ENCODE assay signal across 9 cellular contexts in the genomic region with DNA sequence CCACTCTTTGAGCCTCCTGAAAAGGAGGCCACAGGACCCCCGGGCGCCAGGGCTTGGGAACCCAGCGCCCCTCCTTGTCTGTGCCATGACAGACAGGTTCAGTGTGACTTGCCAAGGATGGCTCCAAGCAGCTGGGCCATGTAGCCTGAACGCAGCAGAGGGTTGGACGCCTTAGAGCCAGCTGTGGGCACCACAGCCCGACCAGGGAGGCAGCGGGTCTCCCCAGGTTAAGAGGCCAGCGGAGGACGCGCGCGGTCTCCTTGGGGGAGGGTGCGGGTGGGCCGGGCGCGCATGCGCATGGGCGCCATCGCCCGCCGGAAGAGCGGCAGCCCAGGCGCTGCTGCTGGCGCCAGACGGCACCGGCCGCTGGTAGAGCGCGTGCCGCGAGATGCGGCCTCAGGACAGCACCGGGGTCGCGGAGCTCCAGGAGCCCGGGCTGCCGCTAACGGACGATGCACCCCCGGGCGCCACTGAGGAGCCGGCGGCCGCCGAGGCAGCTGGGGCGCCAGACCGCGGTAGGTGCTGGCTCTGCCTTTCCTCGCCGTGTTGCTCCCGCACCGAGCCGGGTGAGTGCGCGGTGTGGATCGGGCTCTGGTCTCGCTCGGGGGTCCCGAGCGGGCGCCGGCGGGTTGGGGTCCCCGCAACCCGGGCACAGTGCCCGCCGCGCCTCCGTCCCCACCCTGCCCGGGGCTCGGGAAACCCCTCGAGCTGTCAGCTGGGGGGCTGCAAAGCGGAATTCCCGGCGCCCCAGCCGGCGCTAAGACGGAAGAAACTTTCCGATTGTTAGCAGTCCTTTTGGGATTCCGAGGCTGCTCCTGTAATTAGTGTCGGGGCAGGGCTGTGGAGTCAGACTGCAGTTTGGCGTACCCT. TPM values are rescaled to one million over a fixed set of nuclear protein-coding genes. Genes with fewer than 3 reads are reported as not detected.
DNase-seq lines count a peak whose midpoint lies in the region; ATAC-seq and TF ChIP-seq lines count a peak whose summit lies in the region.
"Had no signal": no experiment of that assay in that cellular context is flagged by ENCODE, and none has a peak within 500 bp of the region (broad histone marks: within the 10 kb centered on the region; RNA-seq: fewer than 3 reads in every experiment).

SLC35G1 (plus strand) TSS at position 333 of the 870 bp plus-strand sequence; CDS start at position 389, 56 bp downstream.

- no peaks in the 10 kb centered on the region for H3K9me3 ChIP-seq in CD8-positive, alpha-beta T cell (ENCODE audit: low read length)
- H3K9me3 ChIP-seq in mucosa of stomach (ENCODE audit: control insufficient read depth, low read length): no peaks in the 10 kb centered on the region

- peak within 1 kb of the TSS; percentile 17 for H3K27ac ChIP-seq in CD8-positive, alpha-beta T cell (ENCODE audit: low read depth, low read length)
- H3K27ac ChIP-seq: epithelial cell of prostate had no signal

- no peaks in the 10 kb centered on the region for H3K27me3 ChIP-seq in CD8-positive, alpha-beta T cell (ENCODE audit: insufficient read depth, low read length)
- peaks cover 4% of the 10 kb centered on the region for H3K27me3 ChIP-seq in mucosa of stomach (ENCODE audit: control insufficient read depth, insufficient read depth, low read length)

- H3K27ac Mint-ChIP-seq in CD8-positive, alpha-beta T cell: peak within 1 kb of the TSS; percentile 45

- intact Hi-C loops in CD8-positive, alpha-beta T cell (cut with DNase I, micrococcal nuclease): loop anchor here (5.0 to 10.0 kb wide), 2 partner anchors 189 to 192 kb away; partner anchors contain the start of gene FRA10AC1 (in 2 of the 2)

- peak; percentile 40 to 86 (median 65) for DNase-seq in CD8-positive, alpha-beta T cell
- DNase-seq in NOMO-1 treated with dmso at 0.1 percent for 144 hours (lab: John Stamatoyannopoulos, UW; ENCODE audit: unreplicated experiment): peak; percentile 58
- DNase-seq in activated CD8-positive, alpha-beta memory T cell treated with anti-CD3 and anti-CD28 coated beads, Interleukin-2, amount 50 U/mL, for 48 hours: peak; percentile 88
- DNase-seq in erythroblast (lab: John Stamatoyannopoulos, UW): peak; percentile 88 to 91
- peak; percentile 80 for DNase-seq in stimulated activated CD8-positive, alpha-beta memory T cell treated with anti-CD3 and anti-CD28 coated beads, Interleukin-4, amount 100 ng/mL, for 48 hours

- peaks cover 37% of the 10 kb centered on the region for H3K4me1 Mint-ChIP-seq in CD8-positive, alpha-beta T cell (ENCODE audit: low read depth)

- ATAC-seq in CD8-positive, alpha-beta T cell: peak; percentile 85
- peak; percentile 93 for ATAC-seq in GM19372 (IDR thresholded peaks at IDR 0.05; ENCODE audit: low read depth, unreplicated experiment)
- ATAC-seq in HG03460 (IDR thresholded peaks at IDR 0.05; ENCODE audit: unreplicated experiment): peak; percentile 93

- peak within 1 kb of the TSS; percentile 74 for H3K9ac ChIP-seq in mucosa of stomach (ENCODE audit: low read length)

- H3K4me3 ChIP-seq in CD8-positive, alpha-beta T cell (ENCODE audit: low read depth, low read length): peak within 1 kb of the TSS; percentile 60
- H3K4me3 ChIP-seq in mucosa of stomach (ENCODE audit: low read length): peak within 1 kb of the TSS; percentile 54

- peak within 1 kb of the TSS; percentile 83 for H3K4me3 Mint-ChIP-seq in CD8-positive, alpha-beta T cell

- no peaks in the 10 kb centered on the region for H3K9me3 Mint-ChIP-seq in CD8-positive, alpha-beta T cell

- no peak for TF ChIP-seq CTCF in CD8-positive, alpha-beta T cell (IDR thresholded peaks at IDR 0.05)

- CTCF ChIA-PET in CD8-positive, alpha-beta T cell (lab: Charles Lee): interaction anchor here (1.0 to 1.2 kb wide), 2 partner anchors 23 to 27 kb away, joined by 3 read pairs; no protein-coding TSS in a partner anchor

- POLR2A ChIA-PET in CD8-positive, alpha-beta T cell (lab: Charles Lee): interaction anchor here (1.4 kb wide), 1 partner anchor 10 kb away, joined by 3 read pairs; no protein-coding TSS in a partner anchor

- no peaks in the 10 kb centered on the region for H3K36me3 Mint-ChIP-seq in CD8-positive, alpha-beta T cell

- peaks cover 11% of the 10 kb centered on the region for H3K4me1 ChIP-seq in CD8-positive, alpha-beta T cell (ENCODE audit: insufficient read depth, low read length)
- no peaks in the 10 kb centered on the region for H3K4me1 ChIP-seq in mucosa of stomach (ENCODE audit: control insufficient read depth, insufficient read depth, low read length)

- no peaks in the 10 kb centered on the region for H3K36me3 ChIP-seq in CD8-positive, alpha-beta T cell (ENCODE audit: insufficient read depth, low read length)
- H3K36me3 ChIP-seq in mucosa of stomach (ENCODE audit: control insufficient read depth, insufficient read depth, low read length): no peaks in the 10 kb centered on the region

- H3K27me3 Mint-ChIP-seq in CD8-positive, alpha-beta T cell (ENCODE audit: low read depth): peaks cover 14% of the 10 kb centered on the region

- peak; percentile 85 for TF ChIP-seq POLR2A in erythroblast (IDR thresholded peaks at IDR 0.05; ENCODE audit: low read length)

RNA-seq across cellular contexts. Expression of gene SLC35G1, which starts in this region (rescaled TPM):
- total RNA-seq in CD8-positive, alpha-beta T cell: 1 to 10 TPM in 1 of 2 experiments, under 1 TPM in 1; 0.94 to 1.9 TPM

Comparison
In these comparisons a context has a peak if more than half of its experiments do, and no peak if none do; other contexts are left out.
1. Peak in every context shown above with its lines: DNase-seq, ATAC-seq, H3K4me3 ChIP-seq and H3K27ac ChIP-seq.